12 cellular contexts compared by ENCODE assay signal in genomic region chr17:31492206-31492605, GRCh38.
DNase-seq lines count a peak whose midpoint lies in the region; ATAC-seq lines count a peak whose summit lies in the region.
"Had no signal": no experiment of that assay in that cellular context is flagged by ENCODE, and none has a peak within 500 bp of the region (broad histone marks: within the 10 kb centered on the region; RNA-seq: fewer than 3 reads in every experiment).

No MANE protein-coding gene starts in this region.

- POLR2A ChIA-PET in T-cell (lab: Charles Lee) = interaction anchor here in 1 of 2 donors (0.5 kb wide), 1 partner anchor 57 kb away, joined by 3 read pairs; no protein-coding TSS in a partner anchor

- CTCF ChIA-PET in activated CD8-positive, alpha-beta memory T cell treated with anti-CD3 and anti-CD28 coated beads, Interleukin-2, amount 10 ng/mL, durations not matched to agents 7 days and 5 days (lab: Charles Lee) = interaction anchor here (0.8 to 4.7 kb wide), 2 partner anchors 18 to 35 kb away, joined by 3 to 50 read pairs; no protein-coding TSS in a partner anchor
- CTCF ChIA-PET in T-cell (lab: Charles Lee) = interaction anchor here in 1 of 2 donors (1.2 kb wide), 1 partner anchor 16 kb away, joined by 4 read pairs; no protein-coding TSS in a partner anchor

- H3K27me3 Mint-ChIP-seq in activated CD8-positive, alpha-beta memory T cell treated with anti-CD3 and anti-CD28 coated beads, Interleukin-2, amount 10 ng/mL, durations not matched to agents 7 days and 5 days = no peaks in the 10 kb centered on the region
- no peaks in the 10 kb centered on the region for H3K27me3 Mint-ChIP-seq in T-cell
- no peaks in the 10 kb centered on the region for H3K27me3 Mint-ChIP-seq in effector memory CD8-positive, alpha-beta T cell
- no peaks in the 10 kb centered on the region for H3K27me3 Mint-ChIP-seq in stimulated activated naive B cell treated with anti-CD40 and anti-IgM and Interleukin-4, amounts not matched to agents 10 μg/mL and 1 μg/mL and 100 μg/mL, for 72 hours

- peak overlapping the region; percentile 95 for H3K27ac Mint-ChIP-seq in activated CD8-positive, alpha-beta memory T cell treated with anti-CD3 and anti-CD28 coated beads, Interleukin-2, amount 10 ng/mL, durations not matched to agents 7 days and 5 days
- H3K27ac Mint-ChIP-seq in T-cell = peak overlapping the region; percentile 99
- H3K27ac Mint-ChIP-seq in effector memory CD8-positive, alpha-beta T cell = peak overlapping the region; percentile 91 to 95
- H3K27ac Mint-ChIP-seq in stimulated activated naive B cell treated with anti-CD40 and anti-IgM and Interleukin-4, amounts not matched to agents 10 μg/mL and 1 μg/mL and 100 μg/mL, for 72 hours = peak overlapping the region; percentile 96

- H3K4me3 Mint-ChIP-seq in activated CD8-positive, alpha-beta memory T cell treated with anti-CD3 and anti-CD28 coated beads, Interleukin-2, amount 10 ng/mL, durations not matched to agents 7 days and 5 days = no peak overlapping the region
- peak overlapping the region; percentile 34 to 91 (median 84) for H3K4me3 Mint-ChIP-seq in T-cell
- H3K4me3 Mint-ChIP-seq in effector memory CD8-positive, alpha-beta T cell = peak overlapping the region; percentile 82 to 90
- peak overlapping the region; percentile 67 to 71 for H3K4me3 Mint-ChIP-seq in stimulated activated naive B cell treated with anti-CD40 and anti-IgM and Interleukin-4, amounts not matched to agents 10 μg/mL and 1 μg/mL and 100 μg/mL, for 72 hours

- peaks cover 1% of the 10 kb centered on the region for H3K36me3 Mint-ChIP-seq in activated CD8-positive, alpha-beta memory T cell treated with anti-CD3 and anti-CD28 coated beads, Interleukin-2, amount 10 ng/mL, durations not matched to agents 7 days and 5 days
- H3K36me3 Mint-ChIP-seq in T-cell = no peaks in the 10 kb centered on the region
- peaks cover 26% of the 10 kb centered on the region for H3K36me3 Mint-ChIP-seq in effector memory CD8-positive, alpha-beta T cell (ENCODE audit: insufficient read depth)
- H3K36me3 Mint-ChIP-seq in stimulated activated naive B cell treated with anti-CD40 and anti-IgM and Interleukin-4, amounts not matched to agents 10 μg/mL and 1 μg/mL and 100 μg/mL, for 72 hours = peaks cover 0 to 3% of the 10 kb centered on the region in 2 donors

- no peak for ATAC-seq in activated CD8-positive, alpha-beta memory T cell treated with anti-CD3 and anti-CD28 coated beads, Interleukin-2, amount 10 ng/mL, durations not matched to agents 7 days and 5 days
- ATAC-seq in T-cell (replicated peaks in 1 of 4) (no peak), HG03045 (IDR thresholded peaks at IDR 0.05; ENCODE audit: unreplicated experiment) (no peak), HG02981 (IDR thresholded peaks at IDR 0.05; ENCODE audit: unreplicated experiment) (no peak)
- ATAC-seq in effector memory CD8-positive, alpha-beta T cell (replicated peaks) = no peak
- ATAC-seq in stimulated activated naive B cell treated with anti-CD40 and anti-IgM and Interleukin-4, amounts not matched to agents 10 μg/mL and 1 μg/mL and 100 μg/mL, for 72 hours (replicated peaks) = no peak
- ATAC-seq: left lung had no signal

- peaks cover 82% of the 10 kb centered on the region for H3K4me1 Mint-ChIP-seq in activated CD8-positive, alpha-beta memory T cell treated with anti-CD3 and anti-CD28 coated beads, Interleukin-2, amount 10 ng/mL, durations not matched to agents 7 days and 5 days
- peaks cover 84 to 86% (median 85%) of the 10 kb centered on the region in 3 donors for H3K4me1 Mint-ChIP-seq in T-cell
- H3K4me1 Mint-ChIP-seq in effector memory CD8-positive, alpha-beta T cell (ENCODE audit: low read depth in 2 of 2) = peaks cover 76 to 78% of the 10 kb centered on the region in 2 donors
- H3K4me1 Mint-ChIP-seq in stimulated activated naive B cell treated with anti-CD40 and anti-IgM and Interleukin-4, amounts not matched to agents 10 μg/mL and 1 μg/mL and 100 μg/mL, for 72 hours = peaks cover 73 to 88% of the 10 kb centered on the region in 2 donors

- H3K9me3 Mint-ChIP-seq in activated CD8-positive, alpha-beta memory T cell treated with anti-CD3 and anti-CD28 coated beads, Interleukin-2, amount 10 ng/mL, durations not matched to agents 7 days and 5 days (ENCODE audit: low read depth) = no peaks in the 10 kb centered on the region
- H3K9me3 Mint-ChIP-seq in T-cell = no peaks in the 10 kb centered on the region
- no peaks in the 10 kb centered on the region for H3K9me3 Mint-ChIP-seq in effector memory CD8-positive, alpha-beta T cell
- H3K9me3 Mint-ChIP-seq in stimulated activated naive B cell treated with anti-CD40 and anti-IgM and Interleukin-4, amounts not matched to agents 10 μg/mL and 1 μg/mL and 100 μg/mL, for 72 hours = no peaks in the 10 kb centered on the region

- no peak for DNase-seq in activated CD8-positive, alpha-beta memory T cell treated with anti-CD3 and anti-CD28 coated beads, Interleukin-2, amount 10 ng/mL, durations not matched to agents 7 days and 5 days
- no peak for DNase-seq in activated CD8-positive, alpha-beta memory T cell treated with anti-CD3 and anti-CD28 coated beads, Interleukin-2, amount 50 U/mL, for 4 hours
- DNase-seq in T-cell = no peak
- no peak for DNase-seq in effector memory CD8-positive, alpha-beta T cell
- no peak for DNase-seq in stimulated activated naive B cell treated with anti-CD40 and anti-IgM and Interleukin-4, amounts not matched to agents 10 μg/mL and 1 μg/mL and 100 μg/mL, for 72 hours
- no peak for DNase-seq in activated effector memory CD4-positive, alpha-beta T cell treated with Interleukin-2 at 50 U/mL for 16 hours
- DNase-seq: aorta; Calu3; left lung; stimulated activated CD4-positive, alpha-beta T cell treated with anti-CD3 and anti-CD28 coated beads, Interleukin-2, amount 100 ng/mL, for 24 hours had no signal
